ENCODE assay signal across 32 cellular contexts in genomic region chr1:111930356-111930755, GRCh38. TPM values are rescaled to one million over a fixed set of nuclear protein-coding genes. Genes with fewer than 3 reads are reported as not detected.
"Had no signal": no experiment of that assay in that cellular context is flagged by ENCODE, and none has a peak within 500 bp of the region (broad histone marks: within the 10 kb centered on the region; RNA-seq: fewer than 3 reads in every experiment).

No MANE protein-coding gene starts in this region.

- H3K4me3 ChIP-seq: ovary, psoas muscle, right lobe of liver, skin epidermis, smooth muscle cell, spleen, suprapubic skin, testis, tibial artery, transverse colon, upper lobe of right lung, uterus had no signal

- H3K27ac Mint-ChIP-seq: naive thymus-derived CD8-positive, alpha-beta T cell; natural killer cell treated with Interleukin-12 subunit alpha and Interleukin-12 subunit beta and Interleukin-15 and Interleukin-18, amount 100 ng/mL, for 72 hours; progenitor cell of endocrine pancreas; stimulated activated memory B cell treated with anti-CD40 and anti-IgM and Interleukin-4, amounts not matched to agents 10 μg/mL and 1 μg/mL and 100 μg/mL, for 72 hours; stimulated activated naive CD8-positive, alpha-beta T cell treated with anti-CD3 and anti-CD28 coated beads, Interleukin-15, amount 100 ng/mL, for 72 hours; type B pancreatic cell had no signal

- H3K4me3 Mint-ChIP-seq: naive thymus-derived CD8-positive, alpha-beta T cell; natural killer cell treated with Interleukin-12 subunit alpha and Interleukin-12 subunit beta and Interleukin-15 and Interleukin-18, amount 100 ng/mL, for 72 hours; nephron progenitor cell; neural crest cell; stimulated activated memory B cell treated with anti-CD40 and anti-IgM and Interleukin-4, amounts not matched to agents 10 μg/mL and 1 μg/mL and 100 μg/mL, for 72 hours; stimulated activated naive CD8-positive, alpha-beta T cell treated with anti-CD3 and anti-CD28 coated beads, Interleukin-15, amount 100 ng/mL, for 72 hours; type B pancreatic cell had no signal

- H3K27ac ChIP-seq: neutrophil, ovary, parathyroid adenoma, psoas muscle, right lobe of liver, skin epidermis, spleen, suprapubic skin, testis, tibial artery, transverse colon, upper lobe of right lung, uterus had no signal

- H3K4me2 ChIP-seq: smooth muscle cell had no signal

- ATAC-seq: naive thymus-derived CD8-positive, alpha-beta T cell; natural killer cell treated with Interleukin-12 subunit alpha and Interleukin-12 subunit beta and Interleukin-15 and Interleukin-18, amount 100 ng/mL, for 72 hours; psoas muscle; right cardiac atrium; right lobe of liver; stimulated activated memory B cell treated with anti-CD40 and anti-IgM and Interleukin-4, amounts not matched to agents 10 μg/mL and 1 μg/mL and 100 μg/mL, for 72 hours; stimulated activated naive CD8-positive, alpha-beta T cell treated with anti-CD3 and anti-CD28 coated beads, Interleukin-15, amount 100 ng/mL, for 72 hours; stimulated activated naive CD8-positive, alpha-beta T cell treated with anti-CD3 and anti-CD28 coated beads, Interleukin-15, Interleukin-2, amounts not matched to agents 100 U/mL and 50 U/mL, for 24 hours; upper lobe of right lung had no signal

- DNase-seq: naive thymus-derived CD8-positive, alpha-beta T cell; nephron progenitor cell; occipital lobe; ovary; posterior cingulate gyrus; psoas muscle; right cardiac atrium; right lobe of liver; spleen; stimulated activated CD4-positive, alpha-beta T cell treated with anti-CD3 and anti-CD28 coated beads, Interleukin-12 subunit alpha, Interleukin-12 subunit beta, amount 100 ng/mL, for 4 hours; stimulated activated CD4-positive, alpha-beta T cell treated with anti-CD3 and anti-CD28 coated beads, Interleukin-1b, Interleukin-23, amount 100 ng/mL, for 48 hours; stimulated activated CD4-positive, alpha-beta T cell treated with anti-CD3 and anti-CD28 coated beads, Interleukin-4, amount 100 ng/mL, for 1 hour; stimulated activated CD4-positive, alpha-beta T cell treated with anti-CD3 and anti-CD28 coated beads, Interleukin-4, amount 100 ng/mL, for 4 hours; stimulated activated CD8-positive, alpha-beta memory T cell treated with anti-CD3 and anti-CD28 coated beads, Interleukin-4, amount 100 ng/mL, for 48 hours; stimulated activated naive CD4-positive, alpha-beta T cell; stimulated activated naive CD8-positive, alpha-beta T cell treated with anti-CD3 and anti-CD28 coated beads, Interleukin-15, amount 100 ng/mL, for 72 hours; stimulated activated naive CD8-positive, alpha-beta T cell treated with anti-CD3 and anti-CD28 coated beads, Interleukin-15, Interleukin-2, amounts not matched to agents 100 U/mL and 50 U/mL, for 24 hours; testis; tibial artery; transverse colon; upper lobe of right lung; uterus had no signal

- H3K36me3 Mint-ChIP-seq: naive thymus-derived CD8-positive, alpha-beta T cell; natural killer cell treated with Interleukin-12 subunit alpha and Interleukin-12 subunit beta and Interleukin-15 and Interleukin-18, amount 100 ng/mL, for 72 hours; stimulated activated memory B cell treated with anti-CD40 and anti-IgM and Interleukin-4, amounts not matched to agents 10 μg/mL and 1 μg/mL and 100 μg/mL, for 72 hours; type B pancreatic cell had no signal

- H3K79me2 ChIP-seq: parathyroid adenoma had no signal

- H3K27me3 ChIP-seq: neutrophil, ovary, right lobe of liver, spleen, suprapubic skin, testis, tibial artery, transverse colon, upper lobe of right lung, uterus had no signal

- H3K4me1 Mint-ChIP-seq: naive thymus-derived CD8-positive, alpha-beta T cell; nephron progenitor cell; neural crest cell; stimulated activated memory B cell treated with anti-CD40 and anti-IgM and Interleukin-4, amounts not matched to agents 10 μg/mL and 1 μg/mL and 100 μg/mL, for 72 hours; stimulated activated naive CD8-positive, alpha-beta T cell treated with anti-CD3 and anti-CD28 coated beads, Interleukin-15, amount 100 ng/mL, for 72 hours had no signal

- H3K9me3 ChIP-seq: neutrophil, ovary, psoas muscle, right lobe of liver, spleen, suprapubic skin, testis, tibial artery, transverse colon, upper lobe of right lung, uterus had no signal

- H3K36me3 ChIP-seq: neutrophil, ovary, right lobe of liver, spleen, suprapubic skin, tibial artery, transverse colon, upper lobe of right lung, uterus had no signal

- H3K9me3 Mint-ChIP-seq: naive thymus-derived CD8-positive, alpha-beta T cell; natural killer cell treated with Interleukin-12 subunit alpha and Interleukin-12 subunit beta and Interleukin-15 and Interleukin-18, amount 100 ng/mL, for 72 hours; nephron progenitor cell; neural crest cell; stimulated activated memory B cell treated with anti-CD40 and anti-IgM and Interleukin-4, amounts not matched to agents 10 μg/mL and 1 μg/mL and 100 μg/mL, for 72 hours; stimulated activated naive CD8-positive, alpha-beta T cell treated with anti-CD3 and anti-CD28 coated beads, Interleukin-15, amount 100 ng/mL, for 72 hours; type B pancreatic cell had no signal

- H2AFZ ChIP-seq: parathyroid adenoma had no signal

- H3K4me1 ChIP-seq: parathyroid adenoma, right lobe of liver, spleen, suprapubic skin, testis, tibial artery, transverse colon, upper lobe of right lung, uterus had no signal

RNA-seq across cellular contexts. Expression of gene KCND3, which starts 59.1 kb away (rescaled TPM):
- total RNA-seq: naive thymus-derived CD8-positive, alpha-beta T cell; natural killer cell treated with Interleukin-12 subunit alpha and Interleukin-12 subunit beta and Interleukin-15 and Interleukin-18, amount 100 ng/mL, for 72 hours had no signal
